Comparison of ENCODE assay signal across 1 cellular context in the genomic region with DNA sequence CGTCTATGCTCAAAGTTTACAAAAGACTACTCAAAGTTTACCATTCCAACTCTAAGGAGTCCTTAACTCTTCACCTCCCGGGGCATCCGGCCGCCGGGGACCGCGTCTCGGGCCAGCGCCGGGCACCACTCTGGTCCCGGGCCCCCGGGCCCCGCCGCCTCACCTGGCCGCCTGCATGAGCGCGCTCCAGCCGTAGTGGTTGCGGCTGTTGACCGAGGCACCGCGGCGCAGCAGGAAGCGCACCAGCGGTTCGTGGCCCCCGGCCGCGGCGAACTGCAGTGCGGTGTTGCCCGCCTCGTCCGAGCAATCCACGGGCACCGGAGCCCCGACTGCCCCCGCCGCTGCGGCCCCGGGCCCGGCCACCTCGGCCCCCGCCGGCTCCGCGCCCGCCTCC.
A peak's percentile ranks its signal among the peaks of the same experiment; 100 is the strongest.
TF ChIP-seq lines count a peak whose summit lies in the region.

No MANE protein-coding gene starts in this region.

TF ChIP-seq in GM12878, 131 proteins besides CTCF, POLR2A, EP300 and RAD21:
- TF ChIP-seq DPF2 (IDR thresholded peaks at IDR 0.05) (no peak), CREM (IDR thresholded peaks at IDR 0.05; ENCODE audit: low read depth) (no peak), IKZF2 (IDR thresholded peaks at IDR 0.05) (no peak), SPI1 (IDR thresholded peaks at IDR 0.05; ENCODE audit: borderline replicate concordance, insufficient read depth, low read depth, low read length) (no peak), GATAD2B (conservative IDR thresholded peaks at IDR 0.05; ENCODE audit: low read depth) (0 out of 2 replicates have a peak, but pooled peaks have one; percentile 22)
